20 cellular contexts compared by ENCODE assay signal in genomic region chr13:101565327-101565726, GRCh38.
"Had no signal": no experiment of that assay in that cellular context is flagged by ENCODE, and none has a peak within 500 bp of the region (broad histone marks: within the 10 kb centered on the region; RNA-seq: fewer than 3 reads in every experiment).

No MANE protein-coding gene starts in this region.

- DNase-seq: activated CD4-positive, alpha-beta T cell treated with anti-CD3 and anti-CD28 coated beads for 4 hours; activated CD8-positive, alpha-beta memory T cell treated with anti-CD3 and anti-CD28 coated beads, Interleukin-2, amount 50 U/mL, for 48 hours; activated CD8-positive, alpha-beta T cell treated with anti-CD3 and anti-CD28 coated beads for 36 hours; activated naive CD4-positive, alpha-beta T cell treated with anti-CD3 and anti-CD28 coated beads, Interleukin-2, amount 50 U/mL, for 16 hours; activated naive CD8-positive, alpha-beta T cell treated with anti-CD3 and anti-CD28 coated beads, Interleukin-2, amount 10 ng/mL, durations not matched to agents 7 days and 5 days; activated T-cell treated with anti-CD3 and anti-CD28 coated beads, Interleukin-2, amount 50 U/mL, for 1 hour; adrenal gland; anterior cingulate cortex; caudate nucleus; Kasumi-1; NCI-H1048; NCI-H1930; NCI-H345; NCI-H526; Peyer's patch; Right ventricle myocardium superior; SJCRH30; SK-N-SH; T-helper 1 cell had no signal

- H3K27ac Mint-ChIP-seq: activated CD8-positive, alpha-beta T cell treated with anti-CD3 and anti-CD28 coated beads for 36 hours; activated naive CD8-positive, alpha-beta T cell treated with anti-CD3 and anti-CD28 coated beads, Interleukin-2, amount 10 ng/mL, durations not matched to agents 7 days and 5 days had no signal

- H3K36me3 Mint-ChIP-seq: activated naive CD8-positive, alpha-beta T cell treated with anti-CD3 and anti-CD28 coated beads, Interleukin-2, amount 10 ng/mL, durations not matched to agents 7 days and 5 days had no signal

- H3K4me3 Mint-ChIP-seq: activated CD8-positive, alpha-beta T cell treated with anti-CD3 and anti-CD28 coated beads for 36 hours; activated naive CD8-positive, alpha-beta T cell treated with anti-CD3 and anti-CD28 coated beads, Interleukin-2, amount 10 ng/mL, durations not matched to agents 7 days and 5 days had no signal

- H3K4me1 Mint-ChIP-seq: activated naive CD8-positive, alpha-beta T cell treated with anti-CD3 and anti-CD28 coated beads, Interleukin-2, amount 10 ng/mL, durations not matched to agents 7 days and 5 days had no signal

- H3K9me3 Mint-ChIP-seq: activated CD8-positive, alpha-beta T cell treated with anti-CD3 and anti-CD28 coated beads for 36 hours; activated naive CD8-positive, alpha-beta T cell treated with anti-CD3 and anti-CD28 coated beads, Interleukin-2, amount 10 ng/mL, durations not matched to agents 7 days and 5 days had no signal

- ATAC-seq: activated CD4-positive, CD25-positive, alpha-beta regulatory T cell treated with anti-CD3 and anti-CD28 coated beads, Interleukin-2, amount 50 U/mL, for 24 hours; activated CD8-positive, alpha-beta T cell treated with anti-CD3 and anti-CD28 coated beads for 36 hours had no signal
